ENCODE assay signal across 29 cellular contexts in the genomic region with DNA sequence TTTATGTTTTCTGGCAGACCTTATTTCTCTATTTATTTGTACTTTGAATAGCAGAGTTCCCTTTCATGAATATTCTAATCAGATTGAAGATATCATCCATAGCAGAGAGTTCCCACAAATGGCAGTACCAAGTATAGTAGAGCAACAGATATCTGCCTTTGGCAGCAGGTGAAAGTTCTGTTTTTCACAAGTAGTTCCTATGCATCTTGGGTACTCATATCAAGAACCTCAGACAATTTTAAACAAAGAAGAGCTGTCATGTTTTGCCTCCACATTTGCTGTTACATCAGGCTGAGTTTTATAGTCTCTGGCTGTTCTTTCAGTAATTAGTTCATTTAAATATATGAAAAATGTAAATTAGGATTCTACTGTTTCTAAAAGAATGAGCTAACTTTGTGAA.
"Had no signal": no experiment of that assay in that cellular context is flagged by ENCODE, and none has a peak within 500 bp of the region (broad histone marks: within the 10 kb centered on the region; RNA-seq: fewer than 3 reads in every experiment).

No MANE protein-coding gene starts in this region.

- H3K4me1 Mint-ChIP-seq: endodermal cell had no signal

- H3K27ac ChIP-seq: colonic mucosa, coronary artery, dorsolateral prefrontal cortex, epithelial cell of prostate, esophagus muscularis mucosa, esophagus squamous epithelium, foreskin keratinocyte, gastrocnemius medialis, gastroesophageal sphincter, heart left ventricle, heart right ventricle had no signal

- H3K27me3 Mint-ChIP-seq: dendritic cell treated with granulocyte-macrophage colony-stimulating factor and Interleukin-4, amounts not matched to agents 40 ng/mL and 50 ng/mL, for 4 days; effector memory CD8-positive, alpha-beta T cell had no signal

- ATAC-seq: effector memory CD8-positive, alpha-beta T cell; esophagus mucosa; foreskin keratinocyte; gastrocnemius medialis; gastroesophageal sphincter; heart left ventricle; heart right ventricle had no signal

- H3K27me3 ChIP-seq: colonic mucosa, dorsolateral prefrontal cortex, esophagus muscularis mucosa, esophagus squamous epithelium, foreskin keratinocyte, gastrocnemius medialis, gastroesophageal sphincter, heart left ventricle, heart right ventricle had no signal

- H3K4me1 ChIP-seq: colonic mucosa, esophagus muscularis mucosa, esophagus squamous epithelium, foreskin keratinocyte, gastrocnemius medialis, gastroesophageal sphincter, heart left ventricle, heart right ventricle had no signal

- H3K9me3 ChIP-seq: colonic mucosa, gastrocnemius medialis had no signal

- H3K36me3 ChIP-seq: colonic mucosa, esophagus muscularis mucosa, esophagus squamous epithelium, gastrocnemius medialis, gastroesophageal sphincter, heart left ventricle, heart right ventricle had no signal

- H3K4me3 Mint-ChIP-seq: dendritic cell treated with granulocyte-macrophage colony-stimulating factor and Interleukin-4, amounts not matched to agents 40 ng/mL and 50 ng/mL, for 4 days; effector memory CD8-positive, alpha-beta T cell; endodermal cell had no signal

- FAIRE-seq: colon, endometrium, endothelial cell of umbilical vein, frontal cortex had no signal

- H3K4me3 ChIP-seq: colonic mucosa, coronary artery, dorsolateral prefrontal cortex, esophagus muscularis mucosa, esophagus squamous epithelium, gastrocnemius medialis, gastroesophageal sphincter, heart left ventricle, heart right ventricle had no signal

- H3K27ac Mint-ChIP-seq: dendritic cell treated with granulocyte-macrophage colony-stimulating factor and Interleukin-4, amounts not matched to agents 40 ng/mL and 50 ng/mL, for 4 days; effector memory CD8-positive, alpha-beta T cell; endodermal cell had no signal

- DNase-seq: colonic mucosa; cortex of kidney; dermis blood vessel endothelial cell; dorsolateral prefrontal cortex; effector CD4-positive, alpha-beta T cell; effector CD8-positive, alpha-beta T cell; effector memory CD4-positive, alpha-beta T cell; effector memory CD8-positive, alpha-beta T cell; endodermal cell; erythroblast; esophagus squamous epithelium; foreskin fibroblast; foreskin keratinocyte; foreskin melanocyte; gastrocnemius medialis; glutamatergic neuron; head of caudate nucleus; heart left ventricle; heart right ventricle had no signal
